1 cellular context compared by ENCODE assay signal in the genomic region with DNA sequence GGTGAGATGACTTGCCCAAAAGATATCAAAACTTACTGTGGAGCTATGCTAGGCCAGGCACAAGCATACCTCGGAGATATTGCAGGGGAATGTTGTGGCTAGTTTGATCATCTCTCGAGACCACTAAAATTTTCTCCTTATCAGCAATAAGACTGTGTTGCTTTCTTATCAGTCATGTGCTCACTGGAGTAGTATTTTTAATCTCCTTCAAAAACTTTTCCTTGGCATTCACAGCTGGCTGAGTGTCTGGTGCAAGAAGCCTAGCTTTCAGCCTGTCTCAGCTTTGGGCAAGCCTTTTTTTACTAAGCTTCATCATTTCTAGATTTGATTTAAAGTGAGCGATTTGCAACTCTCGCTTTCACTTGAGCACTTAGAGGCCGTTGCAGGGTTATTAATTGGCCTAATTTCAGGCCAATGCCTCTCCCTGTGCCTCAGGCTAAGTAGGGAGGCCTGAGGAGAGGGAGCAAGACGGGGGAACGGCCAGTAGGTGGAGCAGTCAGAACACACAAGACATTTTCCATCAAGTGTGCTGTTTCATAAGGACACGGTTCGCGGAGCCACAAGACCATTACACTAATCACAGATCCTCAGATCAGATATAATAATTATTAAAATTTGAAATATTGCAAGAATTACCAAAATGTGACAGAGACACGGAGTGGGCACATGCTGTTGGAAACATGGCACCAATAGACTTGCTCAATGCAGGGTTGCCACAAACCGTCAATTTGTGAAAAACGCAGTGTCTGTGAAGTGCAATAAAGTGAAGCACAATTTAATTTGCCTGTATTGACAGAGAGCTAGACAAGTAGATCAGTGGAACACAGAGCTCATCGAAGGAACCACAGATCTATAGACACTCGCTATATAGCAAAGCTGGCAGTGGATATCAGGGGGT.
TF ChIP-seq lines count a peak whose summit lies in the region.

No MANE protein-coding gene starts in this region.

TF ChIP-seq in HepG2, 621 proteins besides CTCF, POLR2A, EP300 and RAD21 (continued from another document):
- TF ChIP-seq, protein P1, sequence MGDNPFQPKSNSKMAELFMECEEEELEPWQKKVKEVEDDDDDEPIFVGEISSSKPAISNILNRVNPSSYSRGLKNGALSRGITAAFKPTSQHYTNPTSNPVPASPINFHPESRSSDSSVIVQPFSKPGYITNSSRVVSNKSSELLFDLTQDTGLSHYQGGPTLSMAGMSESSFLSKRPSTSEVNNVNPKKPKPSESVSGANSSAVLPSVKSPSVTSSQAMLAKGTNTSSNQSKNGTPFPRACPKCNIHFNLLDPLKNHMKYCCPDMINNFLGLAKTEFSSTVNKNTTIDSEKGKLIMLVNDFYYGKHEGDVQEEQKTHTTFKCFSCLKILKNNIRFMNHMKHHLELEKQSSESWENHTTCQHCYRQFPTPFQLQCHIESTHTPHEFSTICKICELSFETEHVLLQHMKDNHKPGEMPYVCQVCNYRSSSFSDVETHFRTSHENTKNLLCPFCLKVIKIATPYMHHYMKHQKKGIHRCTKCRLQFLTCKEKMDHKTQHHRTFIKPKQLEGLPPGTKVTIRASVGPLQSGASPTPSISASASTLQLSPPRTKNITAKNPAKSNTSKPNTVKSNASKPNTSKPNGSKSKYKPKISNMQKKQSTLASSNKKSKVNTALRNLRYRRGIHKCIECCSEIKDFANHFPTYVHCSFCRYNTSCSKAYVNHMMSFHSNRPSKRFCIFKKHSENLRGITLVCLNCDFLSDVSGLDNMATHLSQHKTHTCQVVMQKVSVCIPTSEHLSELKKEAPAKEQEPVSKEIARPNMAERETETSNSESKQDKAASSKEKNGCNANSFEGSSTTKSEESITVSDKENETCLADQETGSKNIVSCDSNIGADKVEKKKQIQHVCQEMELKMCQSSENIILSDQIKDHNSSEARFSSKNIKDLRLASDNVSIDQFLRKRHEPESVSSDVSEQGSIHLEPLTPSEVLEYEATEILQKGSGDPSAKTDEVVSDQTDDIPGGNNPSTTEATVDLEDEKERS (CRISPR knock-in tag; IDR thresholded peaks at IDR 0.05): no peak
- TF ChIP-seq ERF (CRISPR knock-in tag; IDR thresholded peaks at IDR 0.05) (no peak), AHR (CRISPR knock-in tag; IDR thresholded peaks at IDR 0.05) (no peak), CREB1 (IDR thresholded peaks at IDR 0.05) (no peak), CREB1 (CRISPR knock-in tag; IDR thresholded peaks at IDR 0.05) (no peak), YY1 (IDR thresholded peaks at IDR 0.05; ENCODE audit: insufficient read depth, insufficient replicate concordance, low read depth, low read length) (no peak), ELF1 (CRISPR knock-in tag; IDR thresholded peaks at IDR 0.05) (no peak), GTF3A (CRISPR knock-in tag; conservative IDR thresholded peaks at IDR 0.05) (no peak), NFATC3 (CRISPR knock-in tag; IDR thresholded peaks at IDR 0.05) (no peak)
- TF ChIP-seq, protein P2, sequence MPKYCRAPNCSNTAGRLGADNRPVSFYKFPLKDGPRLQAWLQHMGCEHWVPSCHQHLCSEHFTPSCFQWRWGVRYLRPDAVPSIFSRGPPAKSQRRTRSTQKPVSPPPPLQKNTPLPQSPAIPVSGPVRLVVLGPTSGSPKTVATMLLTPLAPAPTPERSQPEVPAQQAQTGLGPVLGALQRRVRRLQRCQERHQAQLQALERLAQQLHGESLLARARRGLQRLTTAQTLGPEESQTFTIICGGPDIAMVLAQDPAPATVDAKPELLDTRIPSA (CRISPR knock-in tag; IDR thresholded peaks at IDR 0.05; ENCODE audit: borderline replicate concordance): no peak
- TF ChIP-seq, protein P3, sequence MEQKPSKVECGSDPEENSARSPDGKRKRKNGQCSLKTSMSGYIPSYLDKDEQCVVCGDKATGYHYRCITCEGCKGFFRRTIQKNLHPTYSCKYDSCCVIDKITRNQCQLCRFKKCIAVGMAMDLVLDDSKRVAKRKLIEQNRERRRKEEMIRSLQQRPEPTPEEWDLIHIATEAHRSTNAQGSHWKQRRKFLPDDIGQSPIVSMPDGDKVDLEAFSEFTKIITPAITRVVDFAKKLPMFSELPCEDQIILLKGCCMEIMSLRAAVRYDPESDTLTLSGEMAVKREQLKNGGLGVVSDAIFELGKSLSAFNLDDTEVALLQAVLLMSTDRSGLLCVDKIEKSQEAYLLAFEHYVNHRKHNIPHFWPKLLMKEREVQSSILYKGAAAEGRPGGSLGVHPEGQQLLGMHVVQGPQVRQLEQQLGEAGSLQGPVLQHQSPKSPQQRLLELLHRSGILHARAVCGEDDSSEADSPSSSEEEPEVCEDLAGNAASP (CRISPR knock-in tag; IDR thresholded peaks at IDR 0.05; ENCODE audit: borderline replicate concordance): no peak
- TF ChIP-seq, protein P4, sequence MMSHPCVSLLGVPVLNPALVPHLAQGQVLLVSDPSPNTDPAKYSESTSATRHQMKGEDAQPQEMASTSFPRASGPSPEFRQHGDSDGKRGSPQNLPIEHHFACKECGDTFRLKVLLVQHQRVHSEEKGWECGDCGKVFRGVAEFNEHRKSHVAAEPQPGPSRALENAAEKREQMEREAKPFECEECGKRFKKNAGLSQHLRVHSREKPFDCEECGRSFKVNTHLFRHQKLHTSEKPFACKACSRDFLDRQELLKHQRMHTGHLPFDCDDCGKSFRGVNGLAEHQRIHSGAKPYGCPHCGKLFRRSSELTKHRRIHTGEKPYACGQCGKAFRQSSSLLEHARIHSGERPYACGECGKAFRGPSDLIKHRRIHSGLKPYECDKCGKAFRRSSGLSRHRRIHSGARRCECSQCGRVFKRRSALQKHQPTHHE (CRISPR knock-in tag; IDR thresholded peaks at IDR 0.05; ENCODE audit: borderline replicate concordance): no peak
